In genomic region chrX:11064851-11065600, GRCh38 we compare ENCODE assay signal across 14 cellular contexts. TPM values are rescaled to one million over a fixed set of nuclear protein-coding genes. Genes with fewer than 3 reads are reported as not detected.
DNase-seq lines count a peak whose midpoint lies in the region; ATAC-seq and TF ChIP-seq lines count a peak whose summit lies in the region.
"Had no signal": no experiment of that assay in that cellular context is flagged by ENCODE, and none has a peak within 500 bp of the region (broad histone marks: within the 10 kb centered on the region; RNA-seq: fewer than 3 reads in every experiment).

No MANE protein-coding gene starts in this region.

- WGBS in prostate gland: 35% methylated on average over 8 of the region's 8 CpGs

- intact Hi-C loops in prostate gland (cut with DNase I): no loop called here

- H3K9me3 ChIP-seq in SJCRH30 (replicated peaks): no peaks in the 10 kb centered on the region
- H3K9me3 ChIP-seq in prostate gland: no peaks in the 10 kb centered on the region
- H3K9me3 ChIP-seq: upper lobe of left lung had no signal

- no peaks in the 10 kb centered on the region for H3K36me3 ChIP-seq in SJCRH30
- H3K36me3 ChIP-seq in prostate gland: no peaks in the 10 kb centered on the region
- H3K36me3 ChIP-seq: neural progenitor cell, upper lobe of left lung had no signal

- no peak for TF ChIP-seq POLR2A in prostate gland (IDR thresholded peaks at IDR 0.05)

- H3K27me3 ChIP-seq in SJCRH30: no peaks in the 10 kb centered on the region
- no peaks in the 10 kb centered on the region for H3K27me3 ChIP-seq in prostate gland (replicated peaks; ENCODE audit: insufficient read depth)
- H3K27me3 ChIP-seq: neural progenitor cell, upper lobe of left lung had no signal

- ATAC-seq in GM21717 (IDR thresholded peaks at IDR 0.05; ENCODE audit: unreplicated experiment): no peak
- ATAC-seq: HCT116 had no signal

- TF ChIP-seq CTCF in fibroblast of pulmonary artery (IDR thresholded peaks at IDR 0.05; ENCODE audit: low read length, missing control alignments) (no peak), prostate gland (IDR thresholded peaks at IDR 0.05) (no peak)

- peaks cover 28% of the 10 kb centered on the region for H3K4me1 ChIP-seq in SJCRH30
- no peaks in the 10 kb centered on the region for H3K4me1 ChIP-seq in prostate gland (replicated peaks)
- H3K4me1 ChIP-seq: neural progenitor cell, upper lobe of left lung had no signal

- H3K27ac ChIP-seq in SJCRH30: peak overlapping the region; percentile 90
- H3K27ac ChIP-seq in prostate gland: no peak overlapping the region
- H3K27ac ChIP-seq: neural progenitor cell, upper lobe of left lung had no signal

- H3K4me3 ChIP-seq in SJCRH30 (peak overlapping the region; percentile 32), fibroblast of pulmonary artery (replicated peaks; ENCODE audit: low read depth, low read length) (peak overlapping the region; percentile 10), prostate gland (no peak overlapping the region)
- H3K4me3 ChIP-seq: neural progenitor cell, upper lobe of left lung had no signal

- DNase-seq in EL (peak; percentile 77), SJCRH30 (peak; percentile 72 to 78), fibroblast of pulmonary artery (ENCODE audit: low read depth) (peak; percentile 82), prostate gland (ENCODE audit: low spot score) (peak; percentile 4), NCI-H345 treated with DMSO at 0.1 percent for 48 hours (lab: John Stamatoyannopoulos, UW; ENCODE audit: unreplicated experiment) (no peak), CD1c-positive myeloid dendritic cell (ENCODE audit: extremely low spot score) (no peak), mucosa of gallbladder (ENCODE audit: low spot score) (no peak)
- DNase-seq: activated CD8-positive, alpha-beta memory T cell treated with anti-CD3 and anti-CD28 coated beads for 24 hours; DMS 273 treated with DMSO at 0.1 percent for 48 hours; NCI-H2081; upper lobe of left lung had no signal

RNA-seq across cellular contexts. Expression of gene HCCS, which starts 46.1 kb away (rescaled TPM):
- 58.9 and 63.2 TPM in 2 replicates for total RNA-seq in SJCRH30 (2014; rRNA removed; shearing (Covaris generic))
- total RNA-seq in prostate gland (10 to 100 TPM in 1 of 2 donors, 1 to 10 TPM in 1; 8.6 to 17.6 TPM), mucosa of gallbladder (24.9 TPM)

Comparison
In these comparisons a context has a peak if more than half of its experiments do, and no peak if none do; other contexts are left out.
1. DNase-seq: peak in EL (single experiment), SJCRH30 (2 of 2), fibroblast of pulmonary artery (single experiment) and prostate gland (single experiment); none in NCI-H345 treated with DMSO at 0.1 percent for 48 hours (single experiment), CD1c-positive myeloid dendritic cell (single experiment) and mucosa of gallbladder (single experiment).
2. H3K4me3 ChIP-seq: peak in SJCRH30 (single experiment) and fibroblast of pulmonary artery (single experiment); none in prostate gland (0 of 2).